ENCODE assay signal across 13 cellular contexts in the genomic region with DNA sequence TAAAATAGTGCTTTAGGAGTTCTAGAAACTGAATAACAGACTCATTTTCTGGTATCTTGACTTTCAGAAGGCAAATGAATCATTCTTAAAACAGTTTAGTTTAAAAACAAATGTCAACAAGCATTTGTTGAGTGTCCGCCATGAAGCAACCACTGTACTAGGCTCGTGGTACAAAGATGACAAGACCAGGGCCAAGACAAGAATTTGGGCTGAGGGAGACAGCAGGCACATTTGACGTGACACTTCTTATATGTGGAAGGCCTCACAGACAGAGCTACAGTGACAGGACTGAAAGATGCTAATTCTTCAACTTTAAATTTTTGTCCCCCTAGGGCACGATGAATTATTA. TPM values are rescaled to one million over a fixed set of nuclear protein-coding genes. Genes with fewer than 3 reads are reported as not detected.
DNase-seq lines count a peak whose midpoint lies in the region; ATAC-seq and TF ChIP-seq lines count a peak whose summit lies in the region.
"Had no signal": no experiment of that assay in that cellular context is flagged by ENCODE, and none has a peak within 500 bp of the region (broad histone marks: within the 10 kb centered on the region; RNA-seq: fewer than 3 reads in every experiment).

No MANE protein-coding gene starts in this region.

- peak overlapping the region; percentile 95 for H2AFZ ChIP-seq in SU-DHL-6 (ENCODE audit: low read depth, low read length, severe bottlenecking)

- H3K27me3 Mint-ChIP-seq in natural killer cell (ENCODE audit: low read depth in 2 of 2) (no peaks in the 10 kb centered on the region), chondrocyte (ENCODE audit: low read depth) (no peaks in the 10 kb centered on the region)
- no peaks in the 10 kb centered on the region for H3K27me3 Mint-ChIP-seq in natural killer cell treated with Interleukin-12 subunit alpha and Interleukin-12 subunit beta and Interleukin-15 and Interleukin-18, amount 100 ng/mL, for 72 hours
- H3K27me3 Mint-ChIP-seq: brain; progenitor cell of endocrine pancreas; stimulated activated naive B cell treated with anti-CD40 and anti-IgM and Interleukin-4, amounts not matched to agents 10 μg/mL and 1 μg/mL and 100 μg/mL, for 72 hours had no signal

- H3K4me3 Mint-ChIP-seq in natural killer cell (no peak overlapping the region), chondrocyte (ENCODE audit: unreplicated experiment) (no peak overlapping the region)
- H3K4me3 Mint-ChIP-seq in natural killer cell treated with Interleukin-12 subunit alpha and Interleukin-12 subunit beta and Interleukin-15 and Interleukin-18, amount 100 ng/mL, for 72 hours, result no peak overlapping the region
- H3K4me3 Mint-ChIP-seq: endodermal cell had no signal

- H3F3A ChIP-seq in SU-DHL-6 (ENCODE audit: insufficient read depth), result no peaks in the 10 kb centered on the region

- H3K36me3 Mint-ChIP-seq in natural killer cell, result no peaks in the 10 kb centered on the region
- H3K36me3 Mint-ChIP-seq in natural killer cell treated with Interleukin-12 subunit alpha and Interleukin-12 subunit beta and Interleukin-15 and Interleukin-18, amount 100 ng/mL, for 72 hours, result no peaks in the 10 kb centered on the region
- H3K36me3 Mint-ChIP-seq in chondrocyte (ENCODE audit: low read depth), result no peaks in the 10 kb centered on the region
- H3K36me3 Mint-ChIP-seq: brain; stimulated activated naive B cell treated with anti-CD40 and anti-IgM and Interleukin-4, amounts not matched to agents 10 μg/mL and 1 μg/mL and 100 μg/mL, for 72 hours had no signal

- no peaks in the 10 kb centered on the region for H4K20me1 ChIP-seq in SU-DHL-6 (ENCODE audit: low read depth, low read length)
- H4K20me1 ChIP-seq: BLaER1 treated with 17β-estradiol and CSF1 and Interleukin-3, amounts not matched to agents 10 nM and 100 nM had no signal

- DNase-seq in natural killer cell (no peak), chondrocyte (ENCODE audit: low spot score) (no peak), stromal cell of bone marrow (ENCODE audit: low read depth) (peak; percentile 21), NCI-H1436 treated with DMSO at 0.1 percent for 48 hours (lab: John Stamatoyannopoulos, UW) (no peak)
- no peak for DNase-seq in natural killer cell treated with Interleukin-12 subunit alpha and Interleukin-12 subunit beta and Interleukin-15 and Interleukin-18, amount 100 ng/mL, for 72 hours (ENCODE audit: low spot score)

- no peak overlapping the region for H3K27ac ChIP-seq in SU-DHL-6 (ENCODE audit: low read depth, low read length)

- H3K27me3 ChIP-seq in SU-DHL-6 (ENCODE audit: low read length), result no peaks in the 10 kb centered on the region
- H3K27me3 ChIP-seq: BLaER1 treated with 17β-estradiol and CSF1 and Interleukin-3, amounts not matched to agents 10 nM and 100 nM had no signal

- no peaks in the 10 kb centered on the region for H3K9me3 ChIP-seq in SU-DHL-6 (ENCODE audit: insufficient read depth, low read length)
- H3K9me3 ChIP-seq: BLaER1 treated with 17β-estradiol and CSF1 and Interleukin-3, amounts not matched to agents 10 nM and 100 nM had no signal

- H3K36me3 ChIP-seq in SU-DHL-6 (ENCODE audit: low read length), result no peaks in the 10 kb centered on the region

- H3K9me3 Mint-ChIP-seq in natural killer cell (no peaks in the 10 kb centered on the region), chondrocyte (ENCODE audit: low read depth) (no peaks in the 10 kb centered on the region)
- H3K9me3 Mint-ChIP-seq in natural killer cell treated with Interleukin-12 subunit alpha and Interleukin-12 subunit beta and Interleukin-15 and Interleukin-18, amount 100 ng/mL, for 72 hours, result no peaks in the 10 kb centered on the region
- H3K9me3 Mint-ChIP-seq: endodermal cell; stimulated activated naive B cell treated with anti-CD40 and anti-IgM and Interleukin-4, amounts not matched to agents 10 μg/mL and 1 μg/mL and 100 μg/mL, for 72 hours had no signal

- no peaks in the 10 kb centered on the region for H3K79me2 ChIP-seq in SU-DHL-6 (ENCODE audit: insufficient read depth, low read length)

- intact Hi-C loops in natural killer cell (cut with micrococcal nuclease), result loop anchor here (5.0 kb wide), 1 partner anchor 376 kb away; a partner anchor contains a TSS

- no peaks in the 10 kb centered on the region for H3K9me2 ChIP-seq in SU-DHL-6 (replicated peaks; ENCODE audit: insufficient read depth, low read length)

- H3K4me2 ChIP-seq in SU-DHL-6 (ENCODE audit: low read depth, low read length, poor library complexity, severe bottlenecking), result no peak overlapping the region

- TF ChIP-seq CTCF in natural killer cell (IDR thresholded peaks at IDR 0.05) (no peak), SU-DHL-6 (IDR thresholded peaks at IDR 0.05; ENCODE audit: insufficient read depth, low read length, poor library complexity, severe bottlenecking) (no peak), chondrocyte (IDR thresholded peaks at IDR 0.05) (no peak)

- peaks cover 12 to 25% of the 10 kb centered on the region in 2 donors for H3K4me1 Mint-ChIP-seq in natural killer cell
- peaks cover 24 to 35% of the 10 kb centered on the region in 2 donors for H3K4me1 Mint-ChIP-seq in natural killer cell treated with Interleukin-12 subunit alpha and Interleukin-12 subunit beta and Interleukin-15 and Interleukin-18, amount 100 ng/mL, for 72 hours (ENCODE audit: low read depth in 2 of 2)
- H3K4me1 Mint-ChIP-seq in chondrocyte (ENCODE audit: low read depth), result peaks cover 14% of the 10 kb centered on the region
- H3K4me1 Mint-ChIP-seq: endodermal cell had no signal

- H3K27ac Mint-ChIP-seq in natural killer cell (peak overlapping the region; percentile 87 to 91), chondrocyte (ENCODE audit: unreplicated experiment) (peak overlapping the region; percentile 22)
- H3K27ac Mint-ChIP-seq in natural killer cell treated with Interleukin-12 subunit alpha and Interleukin-12 subunit beta and Interleukin-15 and Interleukin-18, amount 100 ng/mL, for 72 hours, result no peak overlapping the region
- H3K27ac Mint-ChIP-seq: endodermal cell, progenitor cell of endocrine pancreas had no signal

- H3K4me3 ChIP-seq in SU-DHL-6 (ENCODE audit: insufficient read depth, low read length, poor library complexity, severe bottlenecking), result no peak overlapping the region

- ATAC-seq in natural killer cell (no peak), GM19328 (IDR thresholded peaks at IDR 0.05; ENCODE audit: unreplicated experiment) (no peak), GM21423 (IDR thresholded peaks at IDR 0.05; ENCODE audit: unreplicated experiment) (no peak)
- ATAC-seq in natural killer cell treated with Interleukin-12 subunit alpha and Interleukin-12 subunit beta and Interleukin-15 and Interleukin-18, amount 100 ng/mL, for 72 hours, result no peak

- no peak overlapping the region for H3K9ac ChIP-seq in SU-DHL-6 (ENCODE audit: low read length)

RNA-seq across cellular contexts. Expression of a gene that starts 14.4 kb away (rescaled TPM):
- total RNA-seq in natural killer cell (10 to 100 TPM; 69.0 to 84.0 (median 83.5) TPM), chondrocyte (29.2 to 37.3 TPM (median 29.4 TPM) in 3 replicates)
- total RNA-seq in natural killer cell treated with Interleukin-12 subunit alpha and Interleukin-12 subunit beta and Interleukin-15 and Interleukin-18, amount 100 ng/mL, for 72 hours, result 10 to 100 TPM; 39.5 to 59.9 TPM

Comparison
In these comparisons a context has a peak if more than half of its experiments do, and no peak if none do; other contexts are left out.
1. H3K27ac Mint-ChIP-seq: peak in natural killer cell (2 of 2) and chondrocyte (single experiment); none in natural killer cell treated with Interleukin-12 subunit alpha and Interleukin-12 subunit beta and Interleukin-15 and Interleukin-18, amount 100 ng/mL, for 72 hours (0 of 2).